In the genomic region with DNA sequence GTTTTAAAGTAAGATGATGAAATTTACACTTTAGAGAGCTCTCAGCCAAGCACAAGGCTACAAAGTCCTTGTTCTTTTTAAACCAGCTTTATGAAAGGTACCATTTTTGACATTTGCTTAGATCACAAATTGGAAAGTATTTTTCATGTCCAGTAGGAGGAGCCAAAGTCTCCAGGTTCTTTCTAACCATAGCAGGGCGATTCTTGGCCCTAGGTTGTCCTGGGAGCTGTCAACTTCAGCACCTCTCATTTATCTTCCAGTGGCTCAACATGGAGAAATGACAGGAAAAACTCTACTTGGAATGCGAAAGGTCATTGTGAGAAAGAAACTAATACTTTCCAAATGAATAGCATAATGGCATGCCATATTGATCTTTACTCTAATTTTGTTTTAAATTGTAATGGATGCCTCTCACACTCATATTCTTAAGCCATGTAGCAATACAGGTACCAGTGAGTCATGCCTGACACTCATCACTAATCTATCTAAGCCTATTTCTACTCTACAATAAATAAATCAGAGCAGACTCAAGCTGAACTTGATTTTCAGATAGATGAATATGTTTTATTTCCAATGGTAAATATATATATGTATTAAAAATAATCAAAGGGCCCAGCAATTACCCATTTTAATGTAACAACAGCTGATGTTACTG, we compare ENCODE assay signal across 8 cellular contexts.
A peak's percentile ranks its signal among the peaks of the same experiment; 100 is the strongest.
DNase-seq lines count a peak whose midpoint lies in the region.

No MANE protein-coding gene starts in this region.

- in situ Hi-C loops in Caki2 (cut with HindIII; ENCODE audit: low pct_unique_long_range_greater_than_20kb, low sequenced_read_pairs): no loop called here
- in situ Hi-C loops in SK-MEL-5 (cut with HindIII; ENCODE audit: low pct_unique_long_range_greater_than_20kb, low sequenced_read_pairs): no loop called here

- peak; percentile 64 for DNase-seq in Caki2 (ENCODE audit: low read depth)
- peak; percentile 59 for DNase-seq in HuH-7 (ENCODE audit: low spot score)
- DNase-seq in SK-MEL-5 (ENCODE audit: low read depth, low spot score): peak; percentile 64
- DNase-seq in iris pigment epithelial cell (ENCODE audit: low read depth): peak; percentile 22
- no peak for DNase-seq in NCI-H128 (lab: John Stamatoyannopoulos, UW; ENCODE audit: unreplicated experiment)
- no peak for DNase-seq in COLO668 (lab: John Stamatoyannopoulos, UW; ENCODE audit: unreplicated experiment)
- DNase-seq in activated naive CD4-positive, alpha-beta T cell (lab: John Stamatoyannopoulos, UW): no peak
- no peak for DNase-seq in activated CD4-positive, alpha-beta T cell treated with anti-CD3 and anti-CD28 coated beads for 48 hours

Comparison
In these comparisons a context has a peak if more than half of its experiments do, and no peak if none do; other contexts are left out.
1. DNase-seq: peak in Caki2 (single experiment), HuH-7 (single experiment), SK-MEL-5 (single experiment) and iris pigment epithelial cell (single experiment); none in NCI-H128 (single experiment), COLO668 (single experiment), activated naive CD4-positive, alpha-beta T cell (0 of 4) and activated CD4-positive, alpha-beta T cell treated with anti-CD3 and anti-CD28 coated beads for 48 hours (single experiment).